In genomic region chr7:129845178-129845971, GRCh38 we compare ENCODE assay signal across 8 cellular contexts.
DNase-seq lines count a peak whose midpoint lies in the region; ATAC-seq, FAIRE-seq and TF ChIP-seq lines count a peak whose summit lies in the region.

No MANE protein-coding gene starts in this region.

- no peak overlapping the region for H2AFZ ChIP-seq in fibroblast of lung (ENCODE audit: low read length)
- no peak overlapping the region for H2AFZ ChIP-seq in smooth muscle cell (ENCODE audit: low read depth)

- peak overlapping the region; percentile 65 for H3K27ac Mint-ChIP-seq in activated CD4-positive, alpha-beta T cell treated with anti-CD3 and anti-CD28 coated beads for 36 hours

- POLR2A ChIA-PET in activated CD4-positive, alpha-beta T cell treated with anti-CD3 and anti-CD28 coated beads for 36 hours (lab: Charles Lee) = no interaction called here

- H3K79me2 ChIP-seq in fibroblast of lung (ENCODE audit: control insufficient read depth, insufficient read depth, low read length) = no peaks in the 10 kb centered on the region
- H3K79me2 ChIP-seq in smooth muscle cell (ENCODE audit: low read depth) = peaks cover 42% of the 10 kb centered on the region

- peak overlapping the region; percentile 46 for H3K4me2 ChIP-seq in fibroblast of lung (ENCODE audit: extremely low read depth, insufficient read depth, low read length)
- peak overlapping the region; percentile 16 for H3K4me2 ChIP-seq in smooth muscle cell

- DNase-seq in activated CD4-positive, alpha-beta T cell treated with anti-CD3 and anti-CD28 coated beads for 36 hours = no peak
- DNase-seq in activated CD4-positive, alpha-beta T cell treated with anti-CD3 and anti-CD28 coated beads, Interleukin-2, amount 50 U/mL, for 1 hour = no peak
- DNase-seq in RPMI7951 (ENCODE audit: low read depth) = peak; percentile 92
- DNase-seq in fibroblast of lung (ENCODE audit: low read depth in 2 of 2) = peak; percentile 51 to 91
- DNase-seq in smooth muscle cell (lab: John Stamatoyannopoulos, UW; ENCODE audit: unreplicated experiment) = no peak
- no peak for DNase-seq in frontal cortex (ENCODE audit: low spot score in 2 of 2)

- H3K27me3 ChIP-seq in fibroblast of lung (ENCODE audit: control insufficient read depth, insufficient read depth, low read length) (no peaks in the 10 kb centered on the region), smooth muscle cell (ENCODE audit: low read depth) (no peaks in the 10 kb centered on the region)

- H3F3A ChIP-seq in smooth muscle cell (ENCODE audit: low read depth) = no peaks in the 10 kb centered on the region

- H3K9ac ChIP-seq in fibroblast of lung (ENCODE audit: insufficient read depth, low read length) (no peak overlapping the region), smooth muscle cell (ENCODE audit: low read depth) (peak overlapping the region; percentile 70)

- CTCF ChIA-PET in activated CD4-positive, alpha-beta T cell treated with anti-CD3 and anti-CD28 coated beads for 36 hours (lab: Charles Lee) = interaction anchor here (1.0 to 3.5 kb wide), 3 partner anchors 16 to 20 kb away, joined by 3 to 12 read pairs (median 3); no protein-coding TSS in a partner anchor

- H3K4me1 ChIP-seq in fibroblast of lung (ENCODE audit: control insufficient read depth, extremely low read depth, insufficient read depth, low read length) (peaks cover 18% of the 10 kb centered on the region), smooth muscle cell (ENCODE audit: low read depth) (peaks cover 19% of the 10 kb centered on the region)

- H3K9me3 ChIP-seq in fibroblast of lung (ENCODE audit: control insufficient read depth, insufficient read depth, low read depth, low read length) (no peaks in the 10 kb centered on the region), smooth muscle cell (replicated peaks; ENCODE audit: low read depth) (no peaks in the 10 kb centered on the region)

- H3K4me1 Mint-ChIP-seq in activated CD4-positive, alpha-beta T cell treated with anti-CD3 and anti-CD28 coated beads for 36 hours = peaks cover 47% of the 10 kb centered on the region

- peaks cover 3% of the 10 kb centered on the region for H3K36me3 Mint-ChIP-seq in activated CD4-positive, alpha-beta T cell treated with anti-CD3 and anti-CD28 coated beads for 36 hours (ENCODE audit: low read depth)

- H3K36me3 ChIP-seq in fibroblast of lung (ENCODE audit: control insufficient read depth, insufficient read depth, low read length) (peaks cover 2% of the 10 kb centered on the region), smooth muscle cell (ENCODE audit: low read depth) (no peaks in the 10 kb centered on the region)

- 67% methylated on average over 3 of the region's 3 CpGs for WGBS in smooth muscle cell (ENCODE audit: low lambda C conversion rate)

- TF ChIP-seq CTCF in fibroblast of lung (conservative IDR thresholded peaks at IDR 0.05 in 1 of 2, IDR thresholded peaks at IDR 0.05 in 1 of 2; ENCODE audit: low read depth in 1 of 2, low read length in 2 of 2) = no peak
- no peak for TF ChIP-seq CTCF in smooth muscle cell (IDR thresholded peaks at IDR 0.05; ENCODE audit: borderline replicate concordance, insufficient read depth, poor library complexity, severe bottlenecking)

- no peaks in the 10 kb centered on the region for H3K9me3 Mint-ChIP-seq in activated CD4-positive, alpha-beta T cell treated with anti-CD3 and anti-CD28 coated beads for 36 hours (ENCODE audit: low read depth)

- FAIRE-seq in frontal cortex (lab: Jason Lieb, UNC) = no peak

- H3K4me3 ChIP-seq in fibroblast of lung (replicated peaks in 1 of 4; ENCODE audit: control extremely low read depth in 1 of 4, insufficient read depth in 1 of 4, low read depth in 3 of 4, low read length in 4 of 4) = no peak overlapping the region
- H3K4me3 ChIP-seq in smooth muscle cell = no peak overlapping the region

- H3K27ac ChIP-seq in fibroblast of lung (ENCODE audit: insufficient read depth, low read length) (peak overlapping the region; percentile 75), smooth muscle cell (ENCODE audit: low read depth) (peak overlapping the region; percentile 97)

- H3K4me3 Mint-ChIP-seq in activated CD4-positive, alpha-beta T cell treated with anti-CD3 and anti-CD28 coated beads for 36 hours = no peak overlapping the region

- ATAC-seq in activated CD4-positive, alpha-beta T cell treated with anti-CD3 and anti-CD28 coated beads for 36 hours = peak; percentile 14
- ATAC-seq in GM21786 (IDR thresholded peaks at IDR 0.05; ENCODE audit: unreplicated experiment) = no peak
- no peak for ATAC-seq in GM19395 (IDR thresholded peaks at IDR 0.05; ENCODE audit: unreplicated experiment)

- H3K27me3 Mint-ChIP-seq in activated CD4-positive, alpha-beta T cell treated with anti-CD3 and anti-CD28 coated beads for 36 hours = no peaks in the 10 kb centered on the region

- H4K20me1 ChIP-seq in fibroblast of lung (ENCODE audit: control insufficient read depth, extremely low read depth, insufficient read depth, low read length) = no peaks in the 10 kb centered on the region
- peaks cover 100% of the 10 kb centered on the region for H4K20me1 ChIP-seq in smooth muscle cell (ENCODE audit: low read depth)

- intact Hi-C loops in activated CD4-positive, alpha-beta T cell treated with anti-CD3 and anti-CD28 coated beads for 36 hours (cut with DNase I, micrococcal nuclease) = no loop called here

Comparison
In these comparisons a context has a peak if more than half of its experiments do, and no peak if none do; other contexts are left out.
1. DNase-seq: peak in RPMI7951 (single experiment) and fibroblast of lung (2 of 2); none in activated CD4-positive, alpha-beta T cell treated with anti-CD3 and anti-CD28 coated beads for 36 hours (single experiment), activated CD4-positive, alpha-beta T cell treated with anti-CD3 and anti-CD28 coated beads, Interleukin-2, amount 50 U/mL, for 1 hour (single experiment), smooth muscle cell (single experiment) and frontal cortex (0 of 2).